In the genomic region with DNA sequence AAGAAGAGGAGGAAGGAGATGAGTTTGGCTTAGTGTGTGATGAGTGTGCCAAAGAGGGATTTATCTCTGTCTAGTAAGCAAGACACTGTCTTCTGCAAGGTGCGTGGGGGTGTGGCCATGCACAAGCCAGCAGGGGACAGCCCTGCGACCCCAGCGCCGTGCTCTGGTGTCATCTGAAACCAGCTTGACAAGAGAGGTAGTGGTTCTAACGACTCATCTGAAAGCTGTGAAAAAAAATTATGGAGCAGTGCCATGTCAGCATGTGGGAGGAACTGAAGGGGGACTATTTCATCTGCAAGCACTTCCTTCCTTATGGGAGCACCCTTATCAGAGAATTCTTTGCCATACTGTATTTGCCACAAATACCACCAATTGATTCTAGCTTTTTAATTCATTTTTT, we compare ENCODE assay signal across 15 cellular contexts.
A peak's percentile ranks its signal among the peaks of the same experiment; 100 is the strongest.
DNase-seq lines count a peak whose midpoint lies in the region; ATAC-seq and TF ChIP-seq lines count a peak whose summit lies in the region.
"Had no signal": no experiment of that assay in that cellular context is flagged by ENCODE, and none has a peak within 500 bp of the region (broad histone marks: within the 10 kb centered on the region; RNA-seq: fewer than 3 reads in every experiment).

No MANE protein-coding gene starts in this region.

- no peaks in the 10 kb centered on the region for H3K36me3 ChIP-seq in DOHH2 (ENCODE audit: control insufficient read depth, low read length)
- H3K36me3 ChIP-seq in lower lobe of right lung, result no peaks in the 10 kb centered on the region
- no peaks in the 10 kb centered on the region for H3K36me3 ChIP-seq in testis (ENCODE audit: low read depth, missing control alignments)
- H3K36me3 ChIP-seq: right lobe of liver had no signal

- H3F3A ChIP-seq in DOHH2 (ENCODE audit: control insufficient read depth, insufficient read depth), result no peaks in the 10 kb centered on the region

- TF ChIP-seq CTCF in DOHH2 (IDR thresholded peaks at IDR 0.05; ENCODE audit: low read depth, low read length, poor library complexity, severe bottlenecking) (no peak), lower lobe of right lung (IDR thresholded peaks at IDR 0.05) (no peak), testis (IDR thresholded peaks at IDR 0.05) (no peak)

- H4K20me1 ChIP-seq in DOHH2 (ENCODE audit: control insufficient read depth, insufficient read depth, low read depth, low read length), result no peaks in the 10 kb centered on the region

- peak overlapping the region; percentile 62 for H3K27ac ChIP-seq in DOHH2 (ENCODE audit: low read depth, low read length)
- no peak overlapping the region for H3K27ac ChIP-seq in lower lobe of right lung
- no peak overlapping the region for H3K27ac ChIP-seq in testis
- H3K27ac ChIP-seq: right lobe of liver had no signal

- intact Hi-C loops in lower lobe of right lung (cut with DNase I), result no loop called here
- intact Hi-C loops in activated CD4-positive, alpha-beta T cell treated with anti-CD3 and anti-CD28 coated beads, Interleukin-2, amount 10 ng/mL, durations not matched to agents 24 days and 14 days (cut with micrococcal nuclease), result no loop called here
- intact Hi-C loops in testis (cut with DNase I; ENCODE audit: low total_unique reads), result no loop called here

- in situ Hi-C loops in G401 (cut with HindIII; ENCODE audit: low sequenced_read_pairs), result no loop called here

- H3K79me2 ChIP-seq in DOHH2 (ENCODE audit: control insufficient read depth, low read length), result no peaks in the 10 kb centered on the region

- H3K4me3 ChIP-seq in DOHH2 (ENCODE audit: low read length), result peak overlapping the region; percentile 50
- H3K4me3 ChIP-seq in lower lobe of right lung, result no peak overlapping the region
- H3K4me3 ChIP-seq in testis, result no peak overlapping the region
- H3K4me3 ChIP-seq: right lobe of liver had no signal

- H3K4me1 Mint-ChIP-seq in activated CD4-positive, alpha-beta T cell treated with anti-CD3 and anti-CD28 coated beads, Interleukin-2, amount 10 ng/mL, durations not matched to agents 24 days and 14 days, result no peaks in the 10 kb centered on the region

- no peak for ATAC-seq in lower lobe of right lung
- ATAC-seq: right lobe of liver, SK-N-SH treated with all-trans-retinoic acid at 6 μM for 48 hours had no signal

- H3K9me3 Mint-ChIP-seq in activated CD4-positive, alpha-beta T cell treated with anti-CD3 and anti-CD28 coated beads, Interleukin-2, amount 10 ng/mL, durations not matched to agents 24 days and 14 days, result no peaks in the 10 kb centered on the region
- H3K9me3 Mint-ChIP-seq: activated T-helper 1 cell treated with anti-CD3 and anti-CD28 coated beads, Interleukin-12 subunit alpha, Interleukin-12 subunit beta, Interleukin-2, Interleukin-4 antibody, amounts not matched to agents 30 ng/mL and 10 ng/mL and 1 ng/mL, durations not matched to agents 14 hours and 24 hours and 36 hours had no signal

- peak; percentile 45 for DNase-seq in MV-4-11 (lab: John Stamatoyannopoulos, UW)
- peak; percentile 71 for DNase-seq in NCI-H345 treated with DMSO at 0.1 percent for 48 hours (lab: John Stamatoyannopoulos, UW; ENCODE audit: unreplicated experiment)
- DNase-seq in lower lobe of right lung, result peak; percentile 41
- DNase-seq in erythroblast (lab: John Stamatoyannopoulos, UW), result no peak
- DNase-seq in activated CD4-positive, alpha-beta T cell treated with anti-CD3 and anti-CD28 coated beads, Interleukin-2, amount 10 ng/mL, durations not matched to agents 24 days and 14 days, result no peak
- no peak for DNase-seq in testis
- DNase-seq in G401 (ENCODE audit: low spot score), result no peak
- DNase-seq: activated CD4-positive, alpha-beta T cell treated with anti-CD3 and anti-CD28 coated beads for 1 hour; foreskin fibroblast; islet precursor cell; KG1 had no signal

- H3K4me1 ChIP-seq in DOHH2 (ENCODE audit: control insufficient read depth, low read length), result peaks cover 49% of the 10 kb centered on the region
- H3K4me1 ChIP-seq in lower lobe of right lung, result no peaks in the 10 kb centered on the region
- no peaks in the 10 kb centered on the region for H3K4me1 ChIP-seq in testis
- H3K4me1 ChIP-seq: right lobe of liver had no signal

- no peaks in the 10 kb centered on the region for H3K9me2 ChIP-seq in DOHH2 (replicated peaks; ENCODE audit: control insufficient read depth, low read length)

- H3K27me3 ChIP-seq in DOHH2 (ENCODE audit: control insufficient read depth, low read length) (no peaks in the 10 kb centered on the region), lower lobe of right lung (ENCODE audit: low read depth) (no peaks in the 10 kb centered on the region), testis (no peaks in the 10 kb centered on the region)
- H3K27me3 ChIP-seq: right lobe of liver had no signal

- H3K36me3 Mint-ChIP-seq in activated CD4-positive, alpha-beta T cell treated with anti-CD3 and anti-CD28 coated beads, Interleukin-2, amount 10 ng/mL, durations not matched to agents 24 days and 14 days (ENCODE audit: low read depth), result no peaks in the 10 kb centered on the region

- H3K9me3 ChIP-seq in DOHH2 (ENCODE audit: control insufficient read depth, insufficient read depth, low read length), result no peaks in the 10 kb centered on the region
- H3K9me3 ChIP-seq in lower lobe of right lung, result no peaks in the 10 kb centered on the region
- no peaks in the 10 kb centered on the region for H3K9me3 ChIP-seq in testis
- H3K9me3 ChIP-seq: right lobe of liver had no signal

- 39% methylated on average over 5 of the region's 5 CpGs for WGBS in testis, 2 donors

- no peak overlapping the region for H3K4me3 Mint-ChIP-seq in activated CD4-positive, alpha-beta T cell treated with anti-CD3 and anti-CD28 coated beads, Interleukin-2, amount 10 ng/mL, durations not matched to agents 24 days and 14 days
- H3K4me3 Mint-ChIP-seq: activated T-helper 1 cell treated with anti-CD3 and anti-CD28 coated beads, Interleukin-12 subunit alpha, Interleukin-12 subunit beta, Interleukin-2, Interleukin-4 antibody, amounts not matched to agents 30 ng/mL and 10 ng/mL and 1 ng/mL, durations not matched to agents 14 hours and 24 hours and 36 hours had no signal

- H3K27me3 Mint-ChIP-seq in activated CD4-positive, alpha-beta T cell treated with anti-CD3 and anti-CD28 coated beads, Interleukin-2, amount 10 ng/mL, durations not matched to agents 24 days and 14 days, result peaks cover 4% of the 10 kb centered on the region

- H3K27ac Mint-ChIP-seq in activated CD4-positive, alpha-beta T cell treated with anti-CD3 and anti-CD28 coated beads, Interleukin-2, amount 10 ng/mL, durations not matched to agents 24 days and 14 days, result no peak overlapping the region
- H3K27ac Mint-ChIP-seq: activated T-helper 1 cell treated with anti-CD3 and anti-CD28 coated beads, Interleukin-12 subunit alpha, Interleukin-12 subunit beta, Interleukin-2, Interleukin-4 antibody, amounts not matched to agents 30 ng/mL and 10 ng/mL and 1 ng/mL, durations not matched to agents 14 hours and 24 hours and 36 hours had no signal

- TF ChIP-seq POLR2A in erythroblast (IDR thresholded peaks at IDR 0.05; ENCODE audit: low read length) (no peak), testis (IDR thresholded peaks at IDR 0.05) (no peak)

- peak overlapping the region; percentile 64 for H3K4me2 ChIP-seq in DOHH2 (ENCODE audit: low read length)

Comparison
In these comparisons a context has a peak if more than half of its experiments do, and no peak if none do; other contexts are left out.
1. DNase-seq: peak in MV-4-11 (single experiment), NCI-H345 treated with DMSO at 0.1 percent for 48 hours (single experiment) and lower lobe of right lung (single experiment); none in erythroblast (0 of 2), activated CD4-positive, alpha-beta T cell treated with anti-CD3 and anti-CD28 coated beads, Interleukin-2, amount 10 ng/mL, durations not matched to agents 24 days and 14 days (single experiment), testis (single experiment) and G401 (single experiment).